Comparison of ENCODE assay signal across 16 cellular contexts in the genomic region with DNA sequence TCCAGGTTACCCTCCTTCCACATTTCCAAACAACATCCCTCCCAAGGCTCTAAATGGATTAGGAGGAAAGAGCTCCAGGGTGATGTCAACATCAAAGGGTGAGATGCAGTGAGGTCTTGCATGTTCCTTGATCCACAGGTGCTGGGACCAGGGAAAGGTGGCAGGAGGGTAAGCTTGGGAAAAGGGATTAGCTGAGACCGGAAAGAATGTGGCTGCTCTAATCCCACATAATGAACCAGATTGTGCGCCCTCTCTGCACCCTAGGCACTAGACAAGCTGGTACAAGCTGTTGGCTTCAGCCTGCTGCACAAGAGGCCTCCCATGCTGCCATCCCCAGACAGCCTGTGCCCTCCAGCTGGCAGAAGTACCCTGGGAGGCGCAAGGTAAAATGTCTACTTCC. TPM values are rescaled to one million over a fixed set of nuclear protein-coding genes. Genes with fewer than 3 reads are reported as not detected.
DNase-seq lines count a peak whose midpoint lies in the region; ATAC-seq, FAIRE-seq and TF ChIP-seq lines count a peak whose summit lies in the region.
"Had no signal": no experiment of that assay in that cellular context is flagged by ENCODE, and none has a peak within 500 bp of the region (broad histone marks: within the 10 kb centered on the region; RNA-seq: fewer than 3 reads in every experiment).

No MANE protein-coding gene starts in this region.

- peaks cover 12 to 20% of the 10 kb centered on the region in 2 experiments for H3K36me3 ChIP-seq in endothelial cell of umbilical vein (ENCODE audit: control insufficient read depth in 2 of 2, extremely low read depth in 1 of 2, insufficient read depth in 2 of 2, low read length in 2 of 2)
- H3K36me3 ChIP-seq in skeletal muscle satellite cell (ENCODE audit: insufficient read depth, low read length): peaks cover 74% of the 10 kb centered on the region
- H3K36me3 ChIP-seq: BLaER1, spleen had no signal

- H3K9ac ChIP-seq in endothelial cell of umbilical vein (replicated peaks; ENCODE audit: extremely low read depth, insufficient read depth, low read length) (peak overlapping the region; percentile 4), skeletal muscle satellite cell (ENCODE audit: low read depth, low read length) (peak overlapping the region; percentile 62)
- H3K9ac ChIP-seq: BLaER1 had no signal

- intact Hi-C loops in endothelial cell of umbilical vein (cut with micrococcal nuclease): no loop called here

- H3K79me2 ChIP-seq in endothelial cell of umbilical vein (ENCODE audit: control insufficient read depth, insufficient read depth, low read length): peaks cover 76% of the 10 kb centered on the region

- peak overlapping the region; percentile 94 for H3K27ac ChIP-seq in endothelial cell of umbilical vein (ENCODE audit: insufficient read depth, low read depth, low read length)
- H3K27ac ChIP-seq: BLaER1, SJCRH30, spleen had no signal

- no peak for TF ChIP-seq POLR2A in endothelial cell of umbilical vein (IDR thresholded peaks at IDR 0.05; ENCODE audit: low read depth, low read length)

- dilution Hi-C loops in endothelial cell of umbilical vein (cut with MboI; ENCODE audit: extremely low pct_ligation_motif_present, low sequenced_read_pairs): no loop called here

- no peak for ATAC-seq in HG03460 (IDR thresholded peaks at IDR 0.05; ENCODE audit: unreplicated experiment)
- no peak for ATAC-seq in GM19395 (IDR thresholded peaks at IDR 0.05; ENCODE audit: unreplicated experiment)
- ATAC-seq: left cardiac atrium; stimulated activated naive CD8-positive, alpha-beta T cell treated with anti-CD3 and anti-CD28 coated beads, Interleukin-15, Interleukin-2, amounts not matched to agents 100 U/mL and 50 U/mL, for 24 hours had no signal

- in situ Hi-C loops in G401 (cut with HindIII; ENCODE audit: low sequenced_read_pairs): no loop called here

- no peak for TF ChIP-seq CTCF in endothelial cell of umbilical vein (IDR thresholded peaks at IDR 0.05; ENCODE audit: extremely low read depth in 1 of 2, insufficient read depth in 1 of 2, low read depth in 1 of 2, low read length in 2 of 2)

- DNase-seq in G401 (ENCODE audit: low spot score) (peak; percentile 68), NCI-H345 (lab: John Stamatoyannopoulos, UW) (peak; percentile 82), endothelial cell of umbilical vein (ENCODE audit: low read depth, low spot score) (no peak), ureter (ENCODE audit: low spot score) (no peak)
- DNase-seq in stimulated activated CD4-positive, alpha-beta T cell treated with anti-CD3 and anti-CD28 coated beads, Interleukin-12 subunit alpha, Interleukin-12 subunit beta, amount 100 ng/mL, for 4 hours: no peak
- DNase-seq: activated CD4-positive, alpha-beta T cell treated with anti-CD3 and anti-CD28 coated beads, Interleukin-2, amount 10 ng/mL, durations not matched to agents 24 days and 14 days; brain microvascular endothelial cell; left cardiac atrium; SJCRH30; spleen; stimulated activated naive CD8-positive, alpha-beta T cell treated with anti-CD3 and anti-CD28 coated beads, Interleukin-15, Interleukin-2, amounts not matched to agents 100 U/mL and 50 U/mL, for 24 hours; T-helper 9 cell had no signal

- H3K9me3 ChIP-seq in endothelial cell of umbilical vein (replicated peaks; ENCODE audit: control insufficient read depth, insufficient read depth, low read length) (no peaks in the 10 kb centered on the region), skeletal muscle satellite cell (replicated peaks; ENCODE audit: low read length) (no peaks in the 10 kb centered on the region)
- H3K9me3 ChIP-seq: BLaER1, spleen had no signal

- no peak overlapping the region for H3K4me3 ChIP-seq in endothelial cell of umbilical vein (replicated peaks in 1 of 3; ENCODE audit: insufficient read depth in 1 of 3, low read depth in 1 of 3, low read length in 3 of 3)
- H3K4me3 ChIP-seq in skeletal muscle satellite cell (ENCODE audit: low read length): no peak overlapping the region
- H3K4me3 ChIP-seq: BLaER1, SJCRH30, spleen had no signal

- no peak overlapping the region for H2AFZ ChIP-seq in endothelial cell of umbilical vein (ENCODE audit: low read depth, low read length)

- no peak for FAIRE-seq in endothelial cell of umbilical vein (lab: Jason Lieb, UNC)

- H3K4me1 ChIP-seq in endothelial cell of umbilical vein (ENCODE audit: control insufficient read depth, extremely low read depth, insufficient read depth, low read length): peaks cover 94% of the 10 kb centered on the region
- peaks cover 91% of the 10 kb centered on the region for H3K4me1 ChIP-seq in skeletal muscle satellite cell (ENCODE audit: control insufficient read depth, insufficient read depth, low read length)

- no peaks in the 10 kb centered on the region for H3K27me3 ChIP-seq in endothelial cell of umbilical vein (ENCODE audit: control insufficient read depth in 2 of 2, insufficient read depth in 2 of 2, low read length in 2 of 2)
- no peaks in the 10 kb centered on the region for H3K27me3 ChIP-seq in skeletal muscle satellite cell (ENCODE audit: control insufficient read depth, insufficient read depth, low read length)
- H3K27me3 ChIP-seq: BLaER1, brain microvascular endothelial cell, SJCRH30, spleen had no signal

- H3K4me2 ChIP-seq in endothelial cell of umbilical vein (ENCODE audit: insufficient read depth, low read length): no peak overlapping the region
- no peak overlapping the region for H3K4me2 ChIP-seq in skeletal muscle satellite cell (ENCODE audit: low read length)
- H3K4me2 ChIP-seq: BLaER1 had no signal

- H3K9me1 ChIP-seq in endothelial cell of umbilical vein (replicated peaks; ENCODE audit: control insufficient read depth, extremely low read depth, insufficient read depth, low read length): no peaks in the 10 kb centered on the region

- BruUV-seq in endothelial cell of umbilical vein (replicated peaks; lab: Mats Ljungman, UMichigan): no TSS peak

- H4K20me1 ChIP-seq in endothelial cell of umbilical vein (replicated peaks; ENCODE audit: control insufficient read depth, extremely low read depth, insufficient read depth, low read length): no peaks in the 10 kb centered on the region
- H4K20me1 ChIP-seq: BLaER1 had no signal

- POLR2A ChIA-PET in endothelial cell of umbilical vein (lab: Charles Lee): no interaction called here

- CTCF ChIA-PET in endothelial cell of umbilical vein (lab: Charles Lee): interaction anchor here (0.5 to 32.5 kb wide), 3 partner anchors 10 to 271 kb away, joined by 3 to 714 read pairs (median 5); partner anchors contain the start of gene PLXNA2

TF ChIP-seq in endothelial cell of umbilical vein, 7 proteins besides CTCF, POLR2A, EP300 and RAD21:
- TF ChIP-seq GATA2 (IDR thresholded peaks at IDR 0.05; ENCODE audit: insufficient read depth, insufficient read length, low read depth, low read length): no peak
- no peak for TF ChIP-seq FOS (IDR thresholded peaks at IDR 0.05; ENCODE audit: borderline replicate concordance, insufficient read depth, low read length)
- no peak for TF ChIP-seq MYC (IDR thresholded peaks at IDR 0.05; ENCODE audit: low read depth, low read length)
- TF ChIP-seq, protein P1, sequence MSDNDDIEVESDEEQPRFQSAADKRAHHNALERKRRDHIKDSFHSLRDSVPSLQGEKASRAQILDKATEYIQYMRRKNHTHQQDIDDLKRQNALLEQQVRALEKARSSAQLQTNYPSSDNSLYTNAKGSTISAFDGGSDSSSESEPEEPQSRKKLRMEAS (IDR thresholded peaks at IDR 0.05; ENCODE audit: insufficient read depth, insufficient read length): no peak
- no peak for TF ChIP-seq POLR2AphosphoS5 (IDR thresholded peaks at IDR 0.05; ENCODE audit: insufficient read depth, low read depth, low read length)
- TF ChIP-seq JUN (IDR thresholded peaks at IDR 0.05; ENCODE audit: borderline replicate concordance, insufficient read depth, insufficient read length, low read depth): no peak
- no peak for TF ChIP-seq EZH2 (IDR thresholded peaks at IDR 0.05; ENCODE audit: borderline replicate concordance, low read depth, low read length, severe bottlenecking)

RNA-seq across cellular contexts. Expression of gene PLXNA2, which starts 34.9 kb away (rescaled TPM):
- 0.55 and 0.92 TPM in 2 replicates for total RNA-seq in G401 (2014; rRNA removed; shearing (Covaris generic))
- 229 and 302 TPM in 2 replicates for total RNA-seq in endothelial cell of umbilical vein
- 42.6 and 43.3 TPM in 2 replicates for polyA plus RNA-seq in endothelial cell of umbilical vein
- 45.8 and 46.2 TPM in 2 replicates for polyA plus RNA-seq in endothelial cell of umbilical vein (2011; cell fraction: cytosol; rRNA removed)
- 246 and 252 TPM in 2 replicates for polyA plus RNA-seq in endothelial cell of umbilical vein (2011; cell fraction: nucleus; rRNA removed)
- polyA plus RNA-seq in endothelial cell of umbilical vein (2012): 71.3 and 100 TPM in 2 replicates
- polyA minus RNA-seq in endothelial cell of umbilical vein: 148 and 179 TPM in 2 replicates
- polyA minus RNA-seq in endothelial cell of umbilical vein (2011; cell fraction: cytosol; rRNA and poly(A)+ RNA removed): 4.7 TPM
- polyA minus RNA-seq in endothelial cell of umbilical vein (2011; cell fraction: nucleus; rRNA and poly(A)+ RNA removed): 206 and 227 TPM in 2 replicates
- 13.4 and 18.3 TPM in 2 replicates for total RNA-seq in skeletal muscle satellite cell (2012; rRNA removed)
- 51.7 TPM for total RNA-seq in ureter
- total RNA-seq: activated CD4-positive, alpha-beta T cell treated with anti-CD3 and anti-CD28 coated beads, Interleukin-2, amount 10 ng/mL, durations not matched to agents 24 days and 14 days had no signal

Comparison
In these comparisons a context has a peak if more than half of its experiments do, and no peak if none do; other contexts are left out.
1. DNase-seq: peak in G401 (single experiment) and NCI-H345 (single experiment); none in endothelial cell of umbilical vein (single experiment), ureter (single experiment) and stimulated activated CD4-positive, alpha-beta T cell treated with anti-CD3 and anti-CD28 coated beads, Interleukin-12 subunit alpha, Interleukin-12 subunit beta, amount 100 ng/mL, for 4 hours (single experiment).
2. RNA of gene PLXNA2, which starts 34.9 kb away (total RNA-seq): 229 to 302 TPM in endothelial cell of umbilical vein and 51.7 TPM in ureter (single experiment); 0.55 to 0.92 TPM in G401; every median in the first group is over 10 times any median in the second.